ENCODE assay signal across 1 cellular context in genomic region chr5:176735383-176736265, GRCh38.
TF ChIP-seq lines count a peak whose summit lies in the region.

No MANE protein-coding gene starts in this region.

TF ChIP-seq in WTC11, 78 proteins besides CTCF, POLR2A, EP300 and RAD21 (continued from another document):
- TF ChIP-seq PREB (CRISPR knock-in tag; IDR thresholded peaks at IDR 0.05; ENCODE audit: borderline replicate concordance) (no peak), AR (CRISPR knock-in tag; IDR thresholded peaks at IDR 0.05) (no peak), ZNF138 (CRISPR knock-in tag; conservative IDR thresholded peaks at IDR 0.05) (no peak), CREM (CRISPR knock-in tag; IDR thresholded peaks at IDR 0.05) (no peak), ZBTB21 (CRISPR knock-in tag; IDR thresholded peaks at IDR 0.05; ENCODE audit: borderline replicate concordance) (no peak), ATF1 (CRISPR knock-in tag; IDR thresholded peaks at IDR 0.05) (no peak), NR2C2 (CRISPR knock-in tag; IDR thresholded peaks at IDR 0.05) (no peak), TP53 (CRISPR knock-in tag; IDR thresholded peaks at IDR 0.05) (no peak), GRHL2 (CRISPR knock-in tag; IDR thresholded peaks at IDR 0.05; ENCODE audit: insufficient replicate concordance, severe bottlenecking) (no peak)
- TF ChIP-seq, protein P1, sequence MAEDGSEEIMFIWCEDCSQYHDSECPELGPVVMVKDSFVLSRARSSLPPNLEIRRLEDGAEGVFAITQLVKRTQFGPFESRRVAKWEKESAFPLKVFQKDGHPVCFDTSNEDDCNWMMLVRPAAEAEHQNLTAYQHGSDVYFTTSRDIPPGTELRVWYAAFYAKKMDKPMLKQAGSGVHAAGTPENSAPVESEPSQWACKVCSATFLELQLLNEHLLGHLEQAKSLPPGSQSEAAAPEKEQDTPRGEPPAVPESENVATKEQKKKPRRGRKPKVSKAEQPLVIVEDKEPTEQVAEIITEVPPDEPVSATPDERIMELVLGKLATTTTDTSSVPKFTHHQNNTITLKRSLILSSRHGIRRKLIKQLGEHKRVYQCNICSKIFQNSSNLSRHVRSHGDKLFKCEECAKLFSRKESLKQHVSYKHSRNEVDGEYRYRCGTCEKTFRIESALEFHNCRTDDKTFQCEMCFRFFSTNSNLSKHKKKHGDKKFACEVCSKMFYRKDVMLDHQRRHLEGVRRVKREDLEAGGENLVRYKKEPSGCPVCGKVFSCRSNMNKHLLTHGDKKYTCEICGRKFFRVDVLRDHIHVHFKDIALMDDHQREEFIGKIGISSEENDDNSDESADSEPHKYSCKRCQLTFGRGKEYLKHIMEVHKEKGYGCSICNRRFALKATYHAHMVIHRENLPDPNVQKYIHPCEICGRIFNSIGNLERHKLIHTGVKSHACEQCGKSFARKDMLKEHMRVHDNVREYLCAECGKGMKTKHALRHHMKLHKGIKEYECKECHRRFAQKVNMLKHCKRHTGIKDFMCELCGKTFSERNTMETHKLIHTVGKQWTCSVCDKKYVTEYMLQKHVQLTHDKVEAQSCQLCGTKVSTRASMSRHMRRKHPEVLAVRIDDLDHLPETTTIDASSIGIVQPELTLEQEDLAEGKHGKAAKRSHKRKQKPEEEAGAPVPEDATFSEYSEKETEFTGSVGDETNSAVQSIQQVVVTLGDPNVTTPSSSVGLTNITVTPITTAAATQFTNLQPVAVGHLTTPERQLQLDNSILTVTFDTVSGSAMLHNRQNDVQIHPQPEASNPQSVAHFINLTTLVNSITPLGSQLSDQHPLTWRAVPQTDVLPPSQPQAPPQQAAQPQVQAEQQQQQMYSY (CRISPR knock-in tag; IDR thresholded peaks at IDR 0.05) = no peak
- TF ChIP-seq, protein P2, sequence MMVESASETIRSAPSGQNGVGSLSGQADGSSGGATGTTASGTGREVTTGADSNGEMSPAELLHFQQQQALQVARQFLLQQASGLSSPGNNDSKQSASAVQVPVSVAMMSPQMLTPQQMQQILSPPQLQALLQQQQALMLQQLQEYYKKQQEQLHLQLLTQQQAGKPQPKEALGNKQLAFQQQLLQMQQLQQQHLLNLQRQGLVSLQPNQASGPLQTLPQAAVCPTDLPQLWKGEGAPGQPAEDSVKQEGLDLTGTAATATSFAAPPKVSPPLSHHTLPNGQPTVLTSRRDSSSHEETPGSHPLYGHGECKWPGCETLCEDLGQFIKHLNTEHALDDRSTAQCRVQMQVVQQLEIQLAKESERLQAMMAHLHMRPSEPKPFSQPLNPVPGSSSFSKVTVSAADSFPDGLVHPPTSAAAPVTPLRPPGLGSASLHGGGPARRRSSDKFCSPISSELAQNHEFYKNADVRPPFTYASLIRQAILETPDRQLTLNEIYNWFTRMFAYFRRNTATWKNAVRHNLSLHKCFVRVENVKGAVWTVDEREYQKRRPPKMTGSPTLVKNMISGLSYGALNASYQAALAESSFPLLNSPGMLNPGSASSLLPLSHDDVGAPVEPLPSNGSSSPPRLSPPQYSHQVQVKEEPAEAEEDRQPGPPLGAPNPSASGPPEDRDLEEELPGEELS (CRISPR knock-in tag; IDR thresholded peaks at IDR 0.05) = no peak
